In genomic region chr2:222480497-222480896, GRCh38 we compare ENCODE assay signal across 18 cellular contexts. TPM values are rescaled to one million over a fixed set of nuclear protein-coding genes. Genes with fewer than 3 reads are reported as not detected.
"Had no signal": no experiment of that assay in that cellular context is flagged by ENCODE, and none has a peak within 500 bp of the region (broad histone marks: within the 10 kb centered on the region; RNA-seq: fewer than 3 reads in every experiment).

No MANE protein-coding gene starts in this region.

- H3K27me3 ChIP-seq: colonic mucosa, esophagus squamous epithelium had no signal

- H3K4me3 Mint-ChIP-seq: naive B cell; nephron; stimulated activated memory B cell treated with anti-CD40 and anti-IgM and Interleukin-4, amounts not matched to agents 10 μg/mL and 1 μg/mL and 100 μg/mL, for 72 hours; stimulated activated naive CD8-positive, alpha-beta T cell treated with anti-CD3 and anti-CD28 coated beads, Interleukin-15, Interleukin-2, amounts not matched to agents 100 ng/mL and 50 ng/mL, for 24 hours had no signal

- H3K9me3 ChIP-seq: colonic mucosa, esophagus squamous epithelium, tibial nerve had no signal

- H3K4me1 Mint-ChIP-seq: naive B cell; stimulated activated memory B cell treated with anti-CD40 and anti-IgM and Interleukin-4, amounts not matched to agents 10 μg/mL and 1 μg/mL and 100 μg/mL, for 72 hours had no signal

- H3K36me3 Mint-ChIP-seq: naive B cell had no signal

- H3K27ac Mint-ChIP-seq: naive B cell; stimulated activated memory B cell treated with anti-CD40 and anti-IgM and Interleukin-4, amounts not matched to agents 10 μg/mL and 1 μg/mL and 100 μg/mL, for 72 hours; stimulated activated naive CD8-positive, alpha-beta T cell treated with anti-CD3 and anti-CD28 coated beads, Interleukin-15, Interleukin-2, amounts not matched to agents 100 ng/mL and 50 ng/mL, for 24 hours had no signal

- H3K9me3 Mint-ChIP-seq: naive B cell; nephron; stimulated activated memory B cell treated with anti-CD40 and anti-IgM and Interleukin-4, amounts not matched to agents 10 μg/mL and 1 μg/mL and 100 μg/mL, for 72 hours; stimulated activated naive CD8-positive, alpha-beta T cell treated with anti-CD3 and anti-CD28 coated beads, Interleukin-15, Interleukin-2, amounts not matched to agents 100 ng/mL and 50 ng/mL, for 24 hours had no signal

- H3K27me3 Mint-ChIP-seq: stimulated activated memory B cell treated with anti-CD40 and anti-IgM and Interleukin-4, amounts not matched to agents 10 μg/mL and 1 μg/mL and 100 μg/mL, for 72 hours had no signal

- DNase-seq: cerebellar nuclear complex; colonic mucosa; dermis blood vessel endothelial cell; esophagus squamous epithelium; mesendoderm; naive B cell; occipital lobe; posterior cingulate gyrus; right cardiac atrium; stimulated activated CD4-positive, alpha-beta T cell treated with anti-CD3 and anti-CD28 coated beads, Interleukin-4, amount 100 ng/mL, for 1 hour; stimulated activated CD8-positive, alpha-beta memory T cell treated with anti-CD3 and anti-CD28 coated beads, Interleukin-4, amount 100 ng/mL, for 48 hours had no signal

- H3K36me3 ChIP-seq: colonic mucosa, tibial nerve had no signal

- H3K4me1 ChIP-seq: colonic mucosa, foreskin keratinocyte, tibial nerve had no signal

- ATAC-seq: right cardiac atrium; stimulated activated memory B cell treated with anti-CD40 and anti-IgM and Interleukin-4, amounts not matched to agents 10 μg/mL and 1 μg/mL and 100 μg/mL, for 72 hours had no signal

- H3K4me2 ChIP-seq: smooth muscle cell had no signal

- H3K4me3 ChIP-seq: colonic mucosa, esophagus squamous epithelium, smooth muscle cell, tibial nerve had no signal

- H3K27ac ChIP-seq: colonic mucosa, esophagus squamous epithelium, foreskin keratinocyte, tibial nerve had no signal

RNA-seq across cellular contexts. Expression of gene SGPP2, which starts 56.2 kb away (rescaled TPM):
- total RNA-seq: lung microvascular endothelial cell, tibial nerve had no signal
